Comparison of ENCODE assay signal across 9 cellular contexts in genomic region chr1:111227875-111228747, GRCh38. TPM values are rescaled to one million over a fixed set of nuclear protein-coding genes. Genes with fewer than 3 reads are reported as not detected.
A peak's percentile ranks its signal among the peaks of the same experiment; 100 is the strongest.
DNase-seq lines count a peak whose midpoint lies in the region; ATAC-seq, FAIRE-seq and TF ChIP-seq lines count a peak whose summit lies in the region.
"Had no signal": no experiment of that assay in that cellular context is flagged by ENCODE, and none has a peak within 500 bp of the region (broad histone marks: within the 10 kb centered on the region; RNA-seq: fewer than 3 reads in every experiment).

No MANE protein-coding gene starts in this region.

- in situ Hi-C loops in GM12878 (cut with MboI), result loop anchor here (5.0 to 10.0 kb wide), 2 partner anchors 164 to 537 kb away; no protein-coding TSS in a partner anchor

- no peaks in the 10 kb centered on the region for H3K27me3 Mint-ChIP-seq in T-helper 1 cell treated with Interleukin-12 subunit alpha and Interleukin-12 subunit beta and Interleukin-4 antibody, amounts not matched to agents 30 μg/mL and 1 μg/mL, for 36 hours (ENCODE audit: low read depth)

- no peak overlapping the region for H3K4me2 ChIP-seq in GM12878 (ENCODE audit: control insufficient read depth, insufficient read depth)

- TF ChIP-seq POLR2A in GM12878 (IDR thresholded peaks at IDR 0.05; ENCODE audit: low read depth, low read length) (no peak), thyroid gland (IDR thresholded peaks at IDR 0.05) (peak in 1 of 2 donors; percentile 48)

- no peaks in the 10 kb centered on the region for H3K9me3 ChIP-seq in GM12878 (replicated peaks; ENCODE audit: control insufficient read depth, insufficient read depth, low read length)
- no peaks in the 10 kb centered on the region for H3K9me3 ChIP-seq in thyroid gland

- peak overlapping the region; percentile 33 for H3K27ac Mint-ChIP-seq in T-helper 1 cell treated with Interleukin-12 subunit alpha and Interleukin-12 subunit beta and Interleukin-4 antibody, amounts not matched to agents 30 μg/mL and 1 μg/mL, for 36 hours

- intact Hi-C loops in GM12878 (cut with micrococcal nuclease; ENCODE audit: unreplicated experiment), result loop anchor here (10.0 kb wide), 2 partner anchors 247 to 593 kb away; partner anchors contain the start of gene C1orf162
- intact Hi-C loops in thyroid gland (cut with DNase I), result no loop called here

- CTCF ChIA-PET in GM12878 (lab: Yijun Ruan, JAX) (interaction anchor here (0.7 to 7.4 kb wide), 7 partner anchors 30 to 252 kb away, joined by 3 to 117 read pairs (median 3); no protein-coding TSS in a partner anchor), GM10248 (lab: Yijun Ruan, JAX) (interaction anchor here (1.0 to 3.4 kb wide), 6 partner anchors 13 to 172 kb away, joined by 3 to 17 read pairs (median 6); no protein-coding TSS in a partner anchor)

- SMC1A ChIA-PET in GM12878 (lab: Charles Lee; ENCODE audit: uncharacterized antibody, unreplicated experiment), result interaction anchor here (0.6 to 2.8 kb wide), 6 partner anchors 8 to 542 kb away, joined by 3 to 13 read pairs (median 4); no protein-coding TSS in a partner anchor

- TF ChIP-seq CTCF in GM12878 (IDR thresholded peaks at IDR 0.05 in 2 of 3, conservative IDR thresholded peaks at IDR 0.05 in 1 of 3; ENCODE audit: control insufficient read depth in 2 of 3, extremely low read depth in 1 of 3, insufficient read depth in 1 of 3, low read depth in 3 of 3, low read length in 3 of 3) (no peak), thyroid gland (IDR thresholded peaks at IDR 0.05) (no peak), GM10248 (IDR thresholded peaks at IDR 0.05; ENCODE audit: control extremely low read depth, extremely low read depth, low read depth, missing control alignments) (no peak)

- TF ChIP-seq EP300 in GM12878 (IDR thresholded peaks at IDR 0.05; ENCODE audit: borderline replicate concordance in 1 of 2, control insufficient read depth in 1 of 2, low read depth in 2 of 2, low read length in 2 of 2), result no peak

- POLR2A ChIA-PET in GM12878 (lab: Charles Lee) (interaction anchor here (0.5 kb wide), 1 partner anchor 225 kb away, joined by 5 read pairs; no protein-coding TSS in a partner anchor), GM10248 (lab: Yijun Ruan, JAX) (no interaction called here)

- peaks cover 14% of the 10 kb centered on the region for H3K79me2 ChIP-seq in GM12878 (ENCODE audit: control insufficient read depth, insufficient read depth, low read length)

- H3K36me3 ChIP-seq in GM12878 (ENCODE audit: control insufficient read depth in 2 of 2, insufficient read depth in 2 of 2, low read length in 1 of 2) (no peaks in the 10 kb centered on the region), thyroid gland (no peaks in the 10 kb centered on the region)

- no peak overlapping the region for H3K9ac ChIP-seq in GM12878 (ENCODE audit: control insufficient read depth, insufficient read depth, low read length)

- H3K4me1 ChIP-seq in GM12878 (ENCODE audit: control insufficient read depth, insufficient read depth, low read length) (peaks cover 54% of the 10 kb centered on the region), thyroid gland (peaks cover 30 to 35% of the 10 kb centered on the region in 2 donors)

- no peak for TF ChIP-seq RAD21 in GM12878 (IDR thresholded peaks at IDR 0.05; ENCODE audit: insufficient read depth, low read depth, low read length)

- ATAC-seq in GM12878 (no peak; the same call in 2 of the 3 replicates), GM19324 (IDR thresholded peaks at IDR 0.05; ENCODE audit: low FRiP score, unreplicated experiment) (no peak)

- FAIRE-seq in GM12878 (lab: Jason Lieb, UNC), result no peak

- H3K27ac ChIP-seq in GM12878 (ENCODE audit: control insufficient read depth, insufficient read depth), result 0 out of 2 replicates have a peak overlapping the region, but pooled peaks have one; percentile 3
- peak overlapping the region; percentile 77 to 94 (median 87) for H3K27ac ChIP-seq in thyroid gland
- H3K27ac ChIP-seq: C4-2B had no signal

- no peak overlapping the region for H2AFZ ChIP-seq in GM12878 (ENCODE audit: control insufficient read depth, low read depth, low read length)

- H3K27me3 ChIP-seq in GM12878 (replicated peaks in 1 of 2; ENCODE audit: control insufficient read depth in 2 of 2, insufficient read depth in 2 of 2, low read length in 1 of 2) (no peaks in the 10 kb centered on the region), thyroid gland (no peaks in the 10 kb centered on the region)

- no peaks in the 10 kb centered on the region for H3K9me3 Mint-ChIP-seq in T-helper 1 cell treated with Interleukin-12 subunit alpha and Interleukin-12 subunit beta and Interleukin-4 antibody, amounts not matched to agents 30 μg/mL and 1 μg/mL, for 36 hours

- DNase-seq in T-helper 1 cell (no peak), GM12878 (ENCODE audit: low read depth, low spot score) (no peak), kidney tubule cell (ENCODE audit: low spot score) (peak; percentile 88), thyroid gland (peak; percentile 57), ureter (ENCODE audit: low spot score) (no peak), GM10248 (ENCODE audit: extremely low spot score) (no peak)

- peaks cover 2% of the 10 kb centered on the region for H3K36me3 Mint-ChIP-seq in T-helper 1 cell treated with Interleukin-12 subunit alpha and Interleukin-12 subunit beta and Interleukin-4 antibody, amounts not matched to agents 30 μg/mL and 1 μg/mL, for 36 hours (ENCODE audit: low read depth)

- no TSS peak for BruUV-seq in GM12878 (replicated peaks; lab: Mats Ljungman, UMichigan)

- no peak overlapping the region for H3K4me3 ChIP-seq in GM12878
- no peak overlapping the region for H3K4me3 ChIP-seq in thyroid gland (replicated peaks in 1 of 3)

- peaks cover 58% of the 10 kb centered on the region for H3K4me1 Mint-ChIP-seq in T-helper 1 cell treated with Interleukin-12 subunit alpha and Interleukin-12 subunit beta and Interleukin-4 antibody, amounts not matched to agents 30 μg/mL and 1 μg/mL, for 36 hours (ENCODE audit: low read depth)

- RAD21 ChIA-PET in GM12878 (lab: Charles Lee; ENCODE audit: unreplicated experiment), result interaction anchor here (1.1 to 2.2 kb wide), 4 partner anchors 8 to 29 kb away, joined by 3 to 9 read pairs (median 4); no protein-coding TSS in a partner anchor

- WGBS in GM12878 (ENCODE audit: insufficient coverage, insufficient replicate concordance, low lambda C conversion rate, missing lambda C conversion rate), result 85% methylated on average over 6 of the region's 6 CpGs
- 60 to 67% methylated on average over 6 of the region's 6 CpGs for WGBS in thyroid gland, 2 donors

- peak overlapping the region; percentile 16 for H3K4me3 Mint-ChIP-seq in T-helper 1 cell treated with Interleukin-12 subunit alpha and Interleukin-12 subunit beta and Interleukin-4 antibody, amounts not matched to agents 30 μg/mL and 1 μg/mL, for 36 hours

- H4K20me1 ChIP-seq in GM12878 (ENCODE audit: control insufficient read depth, insufficient read depth), result no peaks in the 10 kb centered on the region

TF ChIP-seq in GM12878, 131 proteins besides CTCF, POLR2A, EP300 and RAD21 (continues in another document):
- no peak for TF ChIP-seq USF2 (IDR thresholded peaks at IDR 0.05; ENCODE audit: borderline replicate concordance, low read depth, low read length)
- no peak for TF ChIP-seq CBX5 (IDR thresholded peaks at IDR 0.05; ENCODE audit: low read depth)
- TF ChIP-seq STAT1 (conservative IDR thresholded peaks at IDR 0.05), result no peak
- no peak for TF ChIP-seq NR2F1 (conservative IDR thresholded peaks at IDR 0.05)

RNA-seq across cellular contexts. Expression of gene CHI3L2, which starts 0.6 kb away (rescaled TPM):
- total RNA-seq in GM12878 (2013; cell fraction: nucleolus; rRNA removed), result 87.3 and 102 TPM in 2 replicates
- total RNA-seq in GM12878 (2014; rRNA removed) (92.1 and 115 TPM in 2 replicates), GM12878 (2014; rRNA removed; fragmentation: Illumina TruSeq; extraction: Trizol) (88.8 and 105 TPM in 2 replicates), GM12878 (2021) (72.1 and 95.0 TPM in 2 replicates), thyroid gland (10 to 100 TPM in 2 of 4 donors, 1 to 10 TPM in 2; 4.2 to 25.7 (median 11.8) TPM), ureter (4.6 TPM)
- 120 TPM for polyA plus RNA-seq in GM12878 (2011; ENCODE audit: low read depth)
- polyA plus RNA-seq in GM12878 (2011; rRNA removed) (508 and 715 TPM in 2 replicates), GM12878 (2014; fragmentation: Illumina TruSeq; extraction: Trizol) (124 and 170 TPM in 2 replicates), GM12878 (2014; fragmentation: Nextera tagmentation; extraction: Ambion mirVana) (100 to 1,000 TPM; 151 to 216 TPM), GM12878 (2014; rRNA removed) (73.5 and 105 TPM in 2 replicates), GM12878 (2016; fragmentation: Nextera tagmentation; extraction: Ambion mirVana) (10 to 100 TPM; 37.1 to 39.3 TPM)
- 197 and 261 TPM in 2 replicates for polyA plus RNA-seq in GM12878 (2011; cell fraction: cytosol; rRNA removed)
- 117 and 171 TPM in 2 replicates for polyA plus RNA-seq in GM12878 (2011; cell fraction: nucleus; rRNA removed)
- polyA plus RNA-seq in GM12878 (2012), result 69.1 and 111 TPM in 2 replicates
- 176 and 187 TPM in 2 replicates for polyA minus RNA-seq in GM12878 (2011; rRNA and poly(A)+ RNA removed)
- polyA minus RNA-seq in GM12878 (2011; cell fraction: cytosol; rRNA and poly(A)+ RNA removed), result 36.6 and 47.4 TPM in 2 replicates
- polyA minus RNA-seq in GM12878 (2011; cell fraction: nucleus; rRNA and poly(A)+ RNA removed), result 123 and 150 TPM in 2 replicates

RNA-seq across cellular contexts. Expression of gene DENND2D, which starts 27.7 kb away (rescaled TPM):
- total RNA-seq in GM12878 (2013; cell fraction: nucleolus; rRNA removed), result 483 and 497 TPM in 2 replicates
- total RNA-seq in GM12878 (2014; rRNA removed), result 164 and 170 TPM in 2 replicates
- 187 and 196 TPM in 2 replicates for total RNA-seq in GM12878 (2014; rRNA removed; fragmentation: Illumina TruSeq; extraction: Trizol)
- 164 and 166 TPM in 2 replicates for total RNA-seq in GM12878 (2021)
- polyA plus RNA-seq in GM12878 (2011; ENCODE audit: low read depth), result 73.7 TPM
- 299 and 375 TPM in 2 replicates for polyA plus RNA-seq in GM12878 (2011; rRNA removed)
- 278 and 313 TPM in 2 replicates for polyA plus RNA-seq in GM12878 (2011; cell fraction: cytosol; rRNA removed)
- polyA plus RNA-seq in GM12878 (2011; cell fraction: nucleus; rRNA removed), result 458 and 613 TPM in 2 replicates
- 75.3 and 147 TPM in 2 replicates for polyA plus RNA-seq in GM12878 (2012)
- 193 and 221 TPM in 2 replicates for polyA plus RNA-seq in GM12878 (2014; fragmentation: Illumina TruSeq; extraction: Trizol)
- 100 to 1,000 TPM; 149 to 200 TPM for polyA plus RNA-seq in GM12878 (2014; fragmentation: Nextera tagmentation; extraction: Ambion mirVana)
- polyA plus RNA-seq in GM12878 (2014; rRNA removed), result 149 and 157 TPM in 2 replicates
- polyA plus RNA-seq in GM12878 (2016; fragmentation: Nextera tagmentation; extraction: Ambion mirVana), result 100 to 1,000 TPM; 162 to 179 TPM
- polyA minus RNA-seq in GM12878 (2011; rRNA and poly(A)+ RNA removed), result 404 and 526 TPM in 2 replicates
- 128 and 168 TPM in 2 replicates for polyA minus RNA-seq in GM12878 (2011; cell fraction: cytosol; rRNA and poly(A)+ RNA removed)
- 708 and 882 TPM in 2 replicates for polyA minus RNA-seq in GM12878 (2011; cell fraction: nucleus; rRNA and poly(A)+ RNA removed)
- 10 to 100 TPM; 45.1 to 53.3 (median 49.4) TPM for total RNA-seq in thyroid gland
- 134 TPM for total RNA-seq in ureter

Comparison
In these comparisons a context has a peak if more than half of its experiments do, and no peak if none do; other contexts are left out.
1. DNase-seq: peak in kidney tubule cell (single experiment) and thyroid gland (2 of 2); none in T-helper 1 cell (0 of 5), GM12878 (single experiment), ureter (single experiment) and GM10248 (single experiment).